20 cellular contexts compared by ENCODE assay signal in the genomic region with DNA sequence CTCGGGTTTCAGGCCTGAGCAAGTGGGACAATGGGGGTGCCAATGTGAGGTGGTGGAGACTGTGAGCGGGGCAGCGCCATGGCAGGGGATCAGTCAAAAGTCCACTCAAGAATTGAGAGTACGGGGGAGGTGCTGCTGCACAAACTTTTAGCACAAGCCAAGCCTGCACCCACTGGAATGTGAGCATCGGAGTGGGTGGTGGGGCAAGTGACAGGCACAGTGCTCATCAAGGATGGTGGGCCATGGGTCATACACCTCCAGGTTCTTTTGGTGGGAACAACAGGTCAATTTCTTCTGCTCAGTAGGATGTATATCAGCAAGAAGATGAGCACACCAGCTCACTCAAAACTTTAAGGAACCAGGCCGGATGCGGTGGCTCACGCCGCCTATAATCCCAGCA. TPM values are rescaled to one million over a fixed set of nuclear protein-coding genes. Genes with fewer than 3 reads are reported as not detected.
DNase-seq lines count a peak whose midpoint lies in the region; FAIRE-seq and TF ChIP-seq lines count a peak whose summit lies in the region.
"Had no signal": no experiment of that assay in that cellular context is flagged by ENCODE, and none has a peak within 500 bp of the region (broad histone marks: within the 10 kb centered on the region; RNA-seq: fewer than 3 reads in every experiment).

No MANE protein-coding gene starts in this region.

- WGBS in esophagus muscularis mucosa = 93% methylated on average over 9 of the region's 9 CpGs

- TF ChIP-seq CTCF in MM.1S (IDR thresholded peaks at IDR 0.05; ENCODE audit: low read length) (no peak), VCaP (conservative IDR thresholded peaks at IDR 0.05) (no peak), glutamatergic neuron (IDR thresholded peaks at IDR 0.05; ENCODE audit: partially characterized antibody, unreplicated experiment) (no peak), esophagus muscularis mucosa (IDR thresholded peaks at IDR 0.05) (no peak)

- no peak for DNase-seq in MM.1S
- no peak for DNase-seq in glutamatergic neuron
- no peak for DNase-seq in superior temporal gyrus (ENCODE audit: extremely low spot score)
- no peak for DNase-seq in GM12892 (ENCODE audit: insufficient read length)
- no peak for DNase-seq in esophagus muscularis mucosa (ENCODE audit: extremely low spot score)
- no peak for DNase-seq in cardiac septum (ENCODE audit: low spot score)
- DNase-seq: BE2C; CD4-positive, alpha-beta memory T cell; COR-L47; DMS153; DND-41; GDM1; GOT3; HCEC 1CT had no signal

- peak overlapping the region; percentile 48; the same call in 1 of the 2 replicates for H3K27ac ChIP-seq in MM.1S (ENCODE audit: low read length)
- H3K27ac ChIP-seq in VCaP = peak overlapping the region; percentile 43; the same call in 1 of the 2 replicates
- H3K27ac ChIP-seq in esophagus muscularis mucosa (replicated peaks in 1 of 4) = no peak overlapping the region
- H3K27ac ChIP-seq: A549, C4-2B, HL-60 had no signal

- H3K4me3 Mint-ChIP-seq in glutamatergic neuron (ENCODE audit: unreplicated experiment) = peak overlapping the region; percentile 5
- H3K4me3 Mint-ChIP-seq: CD4-positive, alpha-beta memory T cell had no signal

- H3K36me3 ChIP-seq in MM.1S (replicated peaks; ENCODE audit: insufficient read depth, low read length) (no peaks in the 10 kb centered on the region), esophagus muscularis mucosa (no peaks in the 10 kb centered on the region)
- H3K36me3 ChIP-seq: BE2C had no signal

- H3K27ac Mint-ChIP-seq in glutamatergic neuron (ENCODE audit: unreplicated experiment) = no peak overlapping the region

- H3K4me2 ChIP-seq in MM.1S (ENCODE audit: low read depth, low read length) = peak overlapping the region; percentile 54; the same call in 1 of the 2 replicates
- H3K4me2 ChIP-seq: A549 had no signal

- no peak overlapping the region; the same call in 1 of the 2 replicates for H3K9ac ChIP-seq in MM.1S (ENCODE audit: low read length)

- peaks cover 7% of the 10 kb centered on the region; the same call in 1 of the 2 replicates for H3F3A ChIP-seq in MM.1S (ENCODE audit: insufficient read depth, low read length)

- H3K79me2 ChIP-seq in MM.1S (ENCODE audit: low read length) = no peaks in the 10 kb centered on the region

- H3K9me2 ChIP-seq in MM.1S (replicated peaks; ENCODE audit: insufficient read depth, low read length) = no peaks in the 10 kb centered on the region

- H3K27me3 ChIP-seq in MM.1S (replicated peaks; ENCODE audit: insufficient read depth, low read length) = no peaks in the 10 kb centered on the region
- H3K27me3 ChIP-seq in esophagus muscularis mucosa = no peaks in the 10 kb centered on the region
- H3K27me3 ChIP-seq: BE2C had no signal

- TF ChIP-seq EP300 in esophagus muscularis mucosa (IDR thresholded peaks at IDR 0.05) = no peak

- TF ChIP-seq POLR2A in GM12892 (IDR thresholded peaks at IDR 0.05; ENCODE audit: low read depth, low read length) (no peak), esophagus muscularis mucosa (IDR thresholded peaks at IDR 0.05; ENCODE audit: low read depth) (no peak)

- no peaks in the 10 kb centered on the region for H3K36me3 Mint-ChIP-seq in glutamatergic neuron (ENCODE audit: unreplicated experiment)

- peak overlapping the region; percentile 49; the same call in 1 of the 2 replicates for H2AFZ ChIP-seq in MM.1S (ENCODE audit: low read length)

- H3K9me3 ChIP-seq in MM.1S (replicated peaks; ENCODE audit: insufficient read depth, low read length) (no peaks in the 10 kb centered on the region), esophagus muscularis mucosa (no peaks in the 10 kb centered on the region)
- H3K9me3 ChIP-seq: A549, BE2C had no signal

- no peaks in the 10 kb centered on the region for H4K20me1 ChIP-seq in MM.1S (ENCODE audit: insufficient read depth, low read length)

- FAIRE-seq in GM12892 (lab: Jason Lieb, UNC) = no peak
- FAIRE-seq: D721Med, GM19239 had no signal

- H3K4me3 ChIP-seq in MM.1S (ENCODE audit: low read length) (no peak overlapping the region), esophagus muscularis mucosa (no peak overlapping the region)
- H3K4me3 ChIP-seq: A549 had no signal

- H3K9me3 Mint-ChIP-seq in glutamatergic neuron (ENCODE audit: unreplicated experiment) = peaks cover 2% of the 10 kb centered on the region
- H3K9me3 Mint-ChIP-seq: CD4-positive, alpha-beta memory T cell had no signal

- H3K4me1 Mint-ChIP-seq in glutamatergic neuron (ENCODE audit: low read depth, unreplicated experiment) = peaks cover 12% of the 10 kb centered on the region

- peaks cover 2% of the 10 kb centered on the region for H3K27me3 Mint-ChIP-seq in glutamatergic neuron (ENCODE audit: unreplicated experiment)
- H3K27me3 Mint-ChIP-seq: CD4-positive, alpha-beta memory T cell had no signal

- intact Hi-C loops in esophagus muscularis mucosa (cut with DNase I) = no loop called here
- intact Hi-C loops in cardiac septum (cut with DNase I) = no loop called here

- H3K4me1 ChIP-seq in MM.1S (ENCODE audit: low read length) = peaks cover 8% of the 10 kb centered on the region
- H3K4me1 ChIP-seq in esophagus muscularis mucosa = no peaks in the 10 kb centered on the region
- H3K4me1 ChIP-seq: BE2C had no signal

RNA-seq across cellular contexts. Expression of a gene that starts 32.4 kb away (rescaled TPM):
- total RNA-seq in glutamatergic neuron (ENCODE audit: unreplicated experiment) = 24.0 TPM
- polyA plus RNA-seq in GM12892 (2012; ENCODE audit: missing spikeins) = 8.5 TPM
- total RNA-seq in esophagus muscularis mucosa = 10 to 100 TPM; 17.7 to 24.8 (median 20.6) TPM
- 16.8 TPM for total RNA-seq in cardiac septum

RNA-seq across cellular contexts. Expression of a gene that starts 57.4 kb away (rescaled TPM):
- 70.2 TPM for total RNA-seq in glutamatergic neuron (ENCODE audit: unreplicated experiment)
- 5.7 TPM for polyA plus RNA-seq in GM12892 (2012; ENCODE audit: missing spikeins)
- total RNA-seq in esophagus muscularis mucosa = 10 to 100 TPM; 18.7 to 41.3 (median 28.3) TPM
- 28.8 TPM for total RNA-seq in cardiac septum

Comparison
In these comparisons a context has a peak if more than half of its experiments do, and no peak if none do; other contexts are left out.
1. H3K27ac ChIP-seq: peak in MM.1S (single experiment) and VCaP (single experiment); none in esophagus muscularis mucosa (0 of 4).